In the genomic region with DNA sequence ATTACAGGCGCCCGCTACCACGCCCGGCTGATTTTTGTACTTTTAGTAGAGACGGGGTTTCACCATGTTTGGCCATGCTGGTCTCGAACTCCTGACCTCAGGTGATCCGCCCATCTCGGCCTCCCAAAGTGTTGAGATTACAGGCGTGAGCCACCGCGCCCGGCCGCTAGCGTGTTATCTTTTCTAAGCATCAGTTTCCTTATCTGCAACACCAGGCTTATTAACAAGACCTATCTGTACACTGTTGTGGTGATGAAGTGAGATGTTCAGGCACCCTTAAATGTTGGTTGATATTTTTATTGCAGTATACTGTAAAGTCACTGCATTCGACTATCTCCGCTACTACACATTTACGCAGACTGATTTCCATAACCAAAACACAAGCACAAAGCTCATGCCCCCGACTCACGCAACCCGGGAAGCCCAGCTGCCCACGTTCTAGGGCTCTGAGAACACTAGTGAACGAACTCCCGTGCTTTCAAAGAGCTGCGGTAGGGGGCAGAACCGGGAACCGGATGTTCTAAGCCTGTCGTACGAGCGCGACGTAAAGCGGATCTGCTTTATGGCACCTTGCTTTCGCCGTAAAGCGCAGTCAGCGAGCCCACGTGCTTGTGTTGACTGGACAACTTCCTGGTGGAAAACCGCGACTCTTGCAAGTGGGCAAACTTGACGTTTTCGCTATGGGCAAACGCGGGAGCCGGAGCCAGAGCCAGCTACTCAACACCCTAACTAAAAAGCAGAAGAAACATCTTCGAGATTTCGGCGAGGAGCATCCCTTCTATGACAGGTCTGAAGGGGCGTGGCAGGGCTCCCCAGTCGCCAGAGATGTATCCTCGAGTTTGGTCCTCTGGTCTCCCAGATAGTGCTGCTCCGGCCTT, we compare ENCODE assay signal across 8 cellular contexts. TPM values are rescaled to one million over a fixed set of nuclear protein-coding genes. Genes with fewer than 3 reads are reported as not detected.
DNase-seq lines count a peak whose midpoint lies in the region; ATAC-seq and TF ChIP-seq lines count a peak whose summit lies in the region.

A gene with protein sequence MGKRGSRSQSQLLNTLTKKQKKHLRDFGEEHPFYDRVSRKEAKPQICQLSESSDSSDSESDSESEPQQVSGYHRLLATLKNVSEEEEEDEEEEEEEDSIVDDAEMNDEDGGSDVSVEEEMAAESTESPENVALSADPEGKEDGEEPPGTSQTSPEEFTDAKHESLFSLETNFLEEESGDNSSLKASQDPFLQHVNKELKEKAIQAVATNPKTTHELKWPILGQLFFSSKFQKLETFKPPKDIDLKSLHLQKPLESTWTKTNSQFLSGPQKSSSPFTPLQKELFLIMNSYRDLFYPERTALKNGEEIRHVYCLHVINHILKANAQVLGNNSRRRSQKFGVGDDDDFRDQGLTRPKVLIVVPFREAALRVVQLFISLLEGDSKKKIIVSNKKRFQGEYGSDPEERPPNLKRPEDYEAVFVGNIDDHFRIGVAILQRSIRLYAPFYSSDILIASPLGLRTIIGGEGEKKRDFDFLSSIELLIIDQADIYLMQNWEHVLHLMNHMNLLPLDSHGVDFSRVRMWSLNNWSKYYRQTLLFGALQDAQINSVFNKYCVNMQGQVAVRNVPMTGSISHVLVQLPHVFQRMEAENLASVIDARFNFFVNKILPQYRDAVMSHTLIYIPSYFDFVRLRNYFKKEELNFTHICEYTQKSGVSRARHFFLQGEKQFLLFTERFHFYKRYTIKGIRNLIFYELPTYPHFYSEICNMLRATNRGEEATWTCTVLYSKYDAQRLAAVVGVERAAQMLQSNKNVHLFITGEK (plus strand): TSS at position 589 of the 878 bp plus-strand sequence. CDS start 92 bp downstream, at position 681.

- peak; percentile 94 for ATAC-seq in HG02623 (IDR thresholded peaks at IDR 0.05; ENCODE audit: unreplicated experiment)
- ATAC-seq in activated naive CD4-positive, alpha-beta T cell treated with anti-CD3 and anti-CD28 coated beads, Interleukin-2, amount 50 U/mL, for 72 hours, result peak; percentile 88 to 92

- no peaks in the 10 kb centered on the region for H3K9me3 Mint-ChIP-seq in activated naive CD4-positive, alpha-beta T cell treated with anti-CD3 and anti-CD28 coated beads, Interleukin-2, amount 50 U/mL, for 72 hours
- H3K9me3 Mint-ChIP-seq in osteocyte (ENCODE audit: unreplicated experiment), result no peaks in the 10 kb centered on the region

- H3K4me3 ChIP-seq in GM12864 (ENCODE audit: low read depth, low read length), result peak within 1 kb of the TSS; percentile 68
- H3K4me3 ChIP-seq in thyroid gland (replicated peaks in 1 of 3), result peak within 1 kb of the TSS; percentile 57 to 77 (median 74)

- TF ChIP-seq CTCF in GM12864 (IDR thresholded peaks at IDR 0.05; ENCODE audit: low read depth, low read length, missing control alignments) (peak; percentile 74), osteocyte (IDR thresholded peaks at IDR 0.05) (peak; percentile 76), thyroid gland (IDR thresholded peaks at IDR 0.05) (peak; percentile 26 to 88 (median 66))

- no peaks in the 10 kb centered on the region for H3K9me3 ChIP-seq in thyroid gland

- H3K4me1 Mint-ChIP-seq in osteocyte (ENCODE audit: unreplicated experiment), result peaks cover 36% of the 10 kb centered on the region

- peaks cover 12 to 30% of the 10 kb centered on the region in 2 donors for H3K36me3 Mint-ChIP-seq in activated naive CD4-positive, alpha-beta T cell treated with anti-CD3 and anti-CD28 coated beads, Interleukin-2, amount 50 U/mL, for 72 hours
- H3K36me3 Mint-ChIP-seq in osteocyte (ENCODE audit: unreplicated experiment), result peaks cover 8% of the 10 kb centered on the region

- H3K27ac Mint-ChIP-seq in activated naive CD4-positive, alpha-beta T cell treated with anti-CD3 and anti-CD28 coated beads, Interleukin-2, amount 50 U/mL, for 72 hours, result peak within 1 kb of the TSS; percentile 93 to 96
- peak within 1 kb of the TSS; percentile 85 for H3K27ac Mint-ChIP-seq in osteocyte (ENCODE audit: unreplicated experiment)

- TF ChIP-seq POLR2A in thyroid gland (IDR thresholded peaks at IDR 0.05), result peak in 1 of 2 donors; percentile 63

- peaks cover 6% of the 10 kb centered on the region for H3K27me3 Mint-ChIP-seq in osteocyte (ENCODE audit: unreplicated experiment)

- intact Hi-C loops in head of caudate nucleus (cut with DNase I), result loop anchor here (5.0 kb wide), 1 partner anchor 40 kb away; no protein-coding TSS in a partner anchor
- intact Hi-C loops in thyroid gland (cut with DNase I), result no loop called here

- 22 to 37% methylated on average over 33 to 48 of the region's 51 CpGs for WGBS in thyroid gland, 2 donors

- peaks cover 9 to 22% of the 10 kb centered on the region in 2 donors for H3K4me1 ChIP-seq in thyroid gland

- H3K4me3 Mint-ChIP-seq in osteocyte (ENCODE audit: unreplicated experiment), result peak within 1 kb of the TSS; percentile 98

- peaks cover 7 to 10% of the 10 kb centered on the region in 2 donors for H3K36me3 ChIP-seq in thyroid gland

- H3K27ac ChIP-seq in thyroid gland, result peak within 1 kb of the TSS in 2 of 3 donors; percentile 33 to 62

- no peaks in the 10 kb centered on the region for H3K27me3 ChIP-seq in thyroid gland

- DNase-seq in GM12864 (ENCODE audit: low read depth) (peak; percentile 97), NCI-H1092 treated with DMSO at 0.1 percent for 48 hours (lab: John Stamatoyannopoulos, UW) (peak; percentile 98), SKM-1 (lab: John Stamatoyannopoulos, UW; ENCODE audit: unreplicated experiment) (peak; percentile 98), head of caudate nucleus (peak; percentile 85 to 96 (median 91)), osteocyte (ENCODE audit: extremely low spot score, unreplicated experiment) (peak; percentile 96), thyroid gland (peak; percentile 93)
- peak; percentile 89 to 94 for DNase-seq in activated naive CD4-positive, alpha-beta T cell treated with anti-CD3 and anti-CD28 coated beads, Interleukin-2, amount 50 U/mL, for 72 hours (ENCODE audit: low spot score in 2 of 2)

RNA-seq across cellular contexts. Expression of the gene that starts here (rescaled TPM):
- total RNA-seq in activated naive CD4-positive, alpha-beta T cell treated with anti-CD3 and anti-CD28 coated beads, Interleukin-2, amount 50 U/mL, for 72 hours, result 10 to 100 TPM; 11.3 to 11.4 TPM
- 7.1 and 7.3 TPM in 2 replicates for total RNA-seq in osteocyte
- 10 to 100 TPM in 1 of 4 donors, 1 to 10 TPM in 3; 7.3 to 11.0 (median 7.8) TPM for total RNA-seq in thyroid gland

Comparison
In these comparisons a context has a peak if more than half of its experiments do, and no peak if none do; other contexts are left out.
1. Peak in every context shown above with its lines: DNase-seq, ATAC-seq, H3K4me3 ChIP-seq and H3K27ac ChIP-seq.